Comparison of ENCODE assay signal across 8 cellular contexts in genomic region chr10:42638053-42638820, GRCh38. TPM values are rescaled to one million over a fixed set of nuclear protein-coding genes. Genes with fewer than 3 reads are reported as not detected.
DNase-seq lines count a peak whose midpoint lies in the region; ATAC-seq and TF ChIP-seq lines count a peak whose summit lies in the region.

ZNF33B (minus strand) TSS chr10:42638570; CDS start chr10:42636928, 1,642 bp downstream.

- H3K9me3 Mint-ChIP-seq in GM23338: peaks cover 2% of the 10 kb centered on the region; the same call in 1 of the 3 replicates
- H3K9me3 Mint-ChIP-seq in naive B cell: peaks cover 0 to 2% (median 0%) of the 10 kb centered on the region in 7 donors
- no peaks in the 10 kb centered on the region for H3K9me3 Mint-ChIP-seq in stimulated activated effector memory CD8-positive, alpha-beta T cell treated with anti-CD3 and anti-CD28 coated beads, Interleukin-12 subunit alpha, Interleukin-12 subunit beta, amount 100 ng/mL, for 72 hours

- H3K4me1 ChIP-seq in GM23338 (ENCODE audit: insufficient read depth): peaks cover 6% of the 10 kb centered on the region

- H3F3A ChIP-seq in GM23338 (replicated peaks; ENCODE audit: low read depth): no peaks in the 10 kb centered on the region

- TF ChIP-seq CTCF in GM23338 (conservative IDR thresholded peaks at IDR 0.05; ENCODE audit: low read depth in 2 of 2): no peak

- H3K27ac ChIP-seq in GM23338 (ENCODE audit: low read depth): peak within 1 kb of the TSS; percentile 98

- no peaks in the 10 kb centered on the region for H4K20me1 ChIP-seq in GM23338 (replicated peaks; ENCODE audit: insufficient read depth)

- H3K4me3 Mint-ChIP-seq in GM23338: peak within 1 kb of the TSS; percentile 88
- H3K4me3 Mint-ChIP-seq in naive B cell: peak within 1 kb of the TSS; percentile 95 to 99 (median 98)
- peak within 1 kb of the TSS; percentile 94 for H3K4me3 Mint-ChIP-seq in stimulated activated effector memory CD8-positive, alpha-beta T cell treated with anti-CD3 and anti-CD28 coated beads, Interleukin-12 subunit alpha, Interleukin-12 subunit beta, amount 100 ng/mL, for 72 hours

- DNase-seq in Daoy (ENCODE audit: low read depth) (peak; percentile 94), GM23338 (ENCODE audit: low spot score) (peak; percentile 94), Kasumi-1 (lab: John Stamatoyannopoulos, UW) (peak; percentile 95 to 96), RKO (ENCODE audit: low spot score) (peak; percentile 97), activated T-helper 1 cell treated with Interleukin-2 at 50 U/mL for 16 hours (ENCODE audit: low read depth) (peak; percentile 92), fibroblast of gingiva (ENCODE audit: low read depth) (peak; percentile 87), naive B cell (peak; percentile 88)
- DNase-seq in stimulated activated effector memory CD8-positive, alpha-beta T cell treated with anti-CD3 and anti-CD28 coated beads, Interleukin-12 subunit alpha, Interleukin-12 subunit beta, amount 100 ng/mL, for 72 hours (ENCODE audit: low spot score in 2 of 2): peak; percentile 93 to 97

- H2AFZ ChIP-seq in GM23338: peak within 1 kb of the TSS; percentile 77

- peak within 1 kb of the TSS; percentile 84 for H3K4me3 ChIP-seq in GM23338

- H3K36me3 Mint-ChIP-seq in GM23338 (ENCODE audit: low read depth) (peaks cover 29% of the 10 kb centered on the region), naive B cell (peaks cover 3 to 7% of the 10 kb centered on the region in 2 donors)
- peaks cover 8% of the 10 kb centered on the region for H3K36me3 Mint-ChIP-seq in stimulated activated effector memory CD8-positive, alpha-beta T cell treated with anti-CD3 and anti-CD28 coated beads, Interleukin-12 subunit alpha, Interleukin-12 subunit beta, amount 100 ng/mL, for 72 hours

- H3K27me3 ChIP-seq in GM23338 (ENCODE audit: insufficient read depth): no peaks in the 10 kb centered on the region

- H3K4me1 Mint-ChIP-seq in GM23338 (peaks cover 10% of the 10 kb centered on the region; the same call in 2 of the 3 replicates), naive B cell (peaks cover 13 to 56% (median 17%) of the 10 kb centered on the region in 3 donors)
- H3K4me1 Mint-ChIP-seq in stimulated activated effector memory CD8-positive, alpha-beta T cell treated with anti-CD3 and anti-CD28 coated beads, Interleukin-12 subunit alpha, Interleukin-12 subunit beta, amount 100 ng/mL, for 72 hours: peaks cover 23% of the 10 kb centered on the region

- no peaks in the 10 kb centered on the region for H3K9me2 ChIP-seq in GM23338 (ENCODE audit: insufficient read depth)

- ATAC-seq in GM23338 (peak; percentile 96), naive B cell (ENCODE audit: low read depth in 2 of 2) (peak; percentile 90 to 91)
- ATAC-seq in stimulated activated effector memory CD8-positive, alpha-beta T cell treated with anti-CD3 and anti-CD28 coated beads, Interleukin-12 subunit alpha, Interleukin-12 subunit beta, amount 100 ng/mL, for 72 hours: peak; percentile 98

- peaks cover 7% of the 10 kb centered on the region for H3K27me3 Mint-ChIP-seq in GM23338 (ENCODE audit: insufficient read depth, low read depth, poor library complexity)
- no peaks in the 10 kb centered on the region for H3K27me3 Mint-ChIP-seq in naive B cell

- no peaks in the 10 kb centered on the region for H3K36me3 ChIP-seq in GM23338 (ENCODE audit: insufficient read depth)

- H3K79me2 ChIP-seq in GM23338 (replicated peaks; ENCODE audit: insufficient read depth): peaks cover 37% of the 10 kb centered on the region

- H3K4me2 ChIP-seq in GM23338: peak within 1 kb of the TSS; percentile 84

- H3K27ac Mint-ChIP-seq in GM23338 (peak within 1 kb of the TSS; percentile 95), naive B cell (peak within 1 kb of the TSS; percentile 90 to 97 (median 96))
- peak within 1 kb of the TSS; percentile 97 for H3K27ac Mint-ChIP-seq in stimulated activated effector memory CD8-positive, alpha-beta T cell treated with anti-CD3 and anti-CD28 coated beads, Interleukin-12 subunit alpha, Interleukin-12 subunit beta, amount 100 ng/mL, for 72 hours

TF ChIP-seq in GM23338, 12 proteins besides CTCF, POLR2A, EP300 and RAD21:
- TF ChIP-seq ZNF331 (CRISPR knock-in tag; IDR thresholded peaks at IDR 0.05; ENCODE audit: low read depth) (no peak), ZNF114 (CRISPR knock-in tag; IDR thresholded peaks at IDR 0.05) (no peak), ETS1 (IDR thresholded peaks at IDR 0.05) (peak; percentile 45), POLR2AphosphoS5 (IDR thresholded peaks at IDR 0.05; ENCODE audit: low read depth) (peak; percentile 76), STAT1 (IDR thresholded peaks at IDR 0.05; ENCODE audit: unreplicated experiment) (no peak), ZNF462 (CRISPR knock-in tag; IDR thresholded peaks at IDR 0.05) (no peak)

RNA-seq across cellular contexts. Expression of gene ZNF33B, which starts in this region (rescaled TPM):
- total RNA-seq in Daoy (2014; rRNA removed; shearing (Covaris generic)): 3.4 and 9.3 TPM in 2 replicates
- total RNA-seq in GM23338 (2014; rRNA removed; shearing (Covaris generic)): 16.7 and 17.2 TPM in 2 replicates
- polyA plus RNA-seq in GM23338 (2016; fragmentation: Nextera tagmentation; extraction: Ambion mirVana): 8.0 and 14.4 TPM in 2 replicates
- polyA plus RNA-seq in naive B cell (ENCODE audit: low read depth in 6 of 6): 10 to 100 TPM in 5 of 6 donors, 1 to 10 TPM in 1; 7.8 to 19.6 (median 12.3) TPM

Comparison
In these comparisons a context has a peak if more than half of its experiments do, and no peak if none do; other contexts are left out.
1. Peak in every context shown above with its lines: DNase-seq, ATAC-seq, H3K4me3 ChIP-seq and H3K27ac ChIP-seq.